In genomic region chr13:19961924-19962323, GRCh38 we compare ENCODE assay signal across 9 cellular contexts. TPM values are rescaled to one million over a fixed set of nuclear protein-coding genes. Genes with fewer than 3 reads are reported as not detected.
DNase-seq lines count a peak whose midpoint lies in the region; ATAC-seq and TF ChIP-seq lines count a peak whose summit lies in the region.
"Had no signal": no experiment of that assay in that cellular context is flagged by ENCODE, and none has a peak within 500 bp of the region (broad histone marks: within the 10 kb centered on the region; RNA-seq: fewer than 3 reads in every experiment).

No MANE protein-coding gene starts in this region.

- peak overlapping the region; percentile 95 for H3K4me2 ChIP-seq in Loucy (ENCODE audit: low read depth, low read length, poor library complexity, severe bottlenecking)
- H3K4me2 ChIP-seq in neural cell (ENCODE audit: low read length): peak overlapping the region; percentile 83

- no peaks in the 10 kb centered on the region for H3K27me3 Mint-ChIP-seq in CD4-positive, alpha-beta T cell
- H3K27me3 Mint-ChIP-seq in dendritic cell treated with granulocyte-macrophage colony-stimulating factor and Interleukin-4, amounts not matched to agents 40 ng/mL and 50 ng/mL, for 4 days: no peaks in the 10 kb centered on the region
- no peaks in the 10 kb centered on the region for H3K27me3 Mint-ChIP-seq in chondrocyte (ENCODE audit: low read depth)

- H2AFZ ChIP-seq in Loucy (ENCODE audit: low read length): no peak overlapping the region
- H2AFZ ChIP-seq in neural cell (ENCODE audit: low read depth, low read length): no peak overlapping the region

- ATAC-seq in CD4-positive, alpha-beta T cell (ENCODE audit: poor library complexity): no peak
- ATAC-seq in HG03460 (IDR thresholded peaks at IDR 0.05; ENCODE audit: unreplicated experiment): no peak
- no peak for ATAC-seq in GM18873 (IDR thresholded peaks at IDR 0.05; ENCODE audit: low FRiP score, unreplicated experiment)

- H3K9me3 ChIP-seq in CD4-positive, alpha-beta T cell (ENCODE audit: control insufficient read depth, low read length): no peaks in the 10 kb centered on the region
- H3K9me3 ChIP-seq in Loucy (ENCODE audit: insufficient read depth, low read depth, low read length): no peaks in the 10 kb centered on the region
- no peaks in the 10 kb centered on the region for H3K9me3 ChIP-seq in neural cell (ENCODE audit: low read length)
- H3K9me3 ChIP-seq: esophagus squamous epithelium had no signal

- H3K27ac Mint-ChIP-seq in CD4-positive, alpha-beta T cell: peak overlapping the region; percentile 99
- H3K27ac Mint-ChIP-seq in dendritic cell treated with granulocyte-macrophage colony-stimulating factor and Interleukin-4, amounts not matched to agents 40 ng/mL and 50 ng/mL, for 4 days: peak overlapping the region; percentile 62
- no peak overlapping the region for H3K27ac Mint-ChIP-seq in chondrocyte (ENCODE audit: unreplicated experiment)

- H3K36me3 ChIP-seq in Loucy (ENCODE audit: insufficient read depth, low read length) (peaks cover 28% of the 10 kb centered on the region), neural cell (ENCODE audit: insufficient read depth, low read length) (peaks cover 6% of the 10 kb centered on the region)

- peaks cover 38% of the 10 kb centered on the region for H3K4me1 Mint-ChIP-seq in CD4-positive, alpha-beta T cell (ENCODE audit: low read depth)
- H3K4me1 Mint-ChIP-seq in dendritic cell treated with granulocyte-macrophage colony-stimulating factor and Interleukin-4, amounts not matched to agents 40 ng/mL and 50 ng/mL, for 4 days (ENCODE audit: low read depth): peaks cover 30% of the 10 kb centered on the region
- peaks cover 38% of the 10 kb centered on the region for H3K4me1 Mint-ChIP-seq in chondrocyte (ENCODE audit: low read depth)

- H3K9me3 Mint-ChIP-seq in CD4-positive, alpha-beta T cell: no peaks in the 10 kb centered on the region
- no peaks in the 10 kb centered on the region for H3K9me3 Mint-ChIP-seq in dendritic cell treated with granulocyte-macrophage colony-stimulating factor and Interleukin-4, amounts not matched to agents 40 ng/mL and 50 ng/mL, for 4 days
- H3K9me3 Mint-ChIP-seq in chondrocyte (ENCODE audit: low read depth): no peaks in the 10 kb centered on the region

- H3K4me1 ChIP-seq in Loucy (ENCODE audit: insufficient read depth, low read length, poor library complexity, severe bottlenecking): peaks cover 42% of the 10 kb centered on the region

- peak overlapping the region; percentile 52 for H3K9ac ChIP-seq in Loucy (ENCODE audit: low read depth, low read length, poor library complexity, severe bottlenecking)
- no peak overlapping the region for H3K9ac ChIP-seq in neural cell (ENCODE audit: low read length)

- H4K20me1 ChIP-seq in Loucy (ENCODE audit: insufficient read depth, low read length, poor library complexity, severe bottlenecking) (peaks cover 69% of the 10 kb centered on the region), neural cell (ENCODE audit: insufficient read depth) (peaks cover 19% of the 10 kb centered on the region)

- no peak for TF ChIP-seq EP300 in neural cell (conservative IDR thresholded peaks at IDR 0.05; ENCODE audit: poor library complexity, severe bottlenecking)

- H3K9me2 ChIP-seq in Loucy (replicated peaks; ENCODE audit: low read depth, low read length) (no peaks in the 10 kb centered on the region), neural cell (ENCODE audit: insufficient read depth, low read length) (no peaks in the 10 kb centered on the region)

- no peak overlapping the region for H3K27ac ChIP-seq in CD4-positive, alpha-beta T cell (ENCODE audit: low read depth, low read length)
- no peak overlapping the region for H3K27ac ChIP-seq in neural cell (ENCODE audit: low read length)

- 0 out of 2 replicates have a peak, but pooled peaks cover 3% of the 10 kb centered on the region for H3F3A ChIP-seq in Loucy (ENCODE audit: low read depth)
- H3F3A ChIP-seq in neural cell (ENCODE audit: insufficient read depth, low read length, poor library complexity, severe bottlenecking): peaks cover 3% of the 10 kb centered on the region

- peaks cover 46% of the 10 kb centered on the region for H3K36me3 Mint-ChIP-seq in CD4-positive, alpha-beta T cell (ENCODE audit: low read depth)
- H3K36me3 Mint-ChIP-seq in dendritic cell treated with granulocyte-macrophage colony-stimulating factor and Interleukin-4, amounts not matched to agents 40 ng/mL and 50 ng/mL, for 4 days (ENCODE audit: low read depth): peaks cover 46% of the 10 kb centered on the region
- H3K36me3 Mint-ChIP-seq in chondrocyte (ENCODE audit: low read depth): peaks cover 10% of the 10 kb centered on the region

- peak overlapping the region; percentile 68 for H3K4me3 Mint-ChIP-seq in CD4-positive, alpha-beta T cell
- peak overlapping the region; percentile 9 for H3K4me3 Mint-ChIP-seq in dendritic cell treated with granulocyte-macrophage colony-stimulating factor and Interleukin-4, amounts not matched to agents 40 ng/mL and 50 ng/mL, for 4 days
- H3K4me3 Mint-ChIP-seq in chondrocyte (ENCODE audit: unreplicated experiment): no peak overlapping the region

- no peaks in the 10 kb centered on the region for H3K27me3 ChIP-seq in CD4-positive, alpha-beta T cell (ENCODE audit: control insufficient read depth, insufficient read depth, low read length)
- H3K27me3 ChIP-seq in Loucy (ENCODE audit: insufficient read depth, low read length, poor library complexity, severe bottlenecking) (no peaks in the 10 kb centered on the region), neural cell (ENCODE audit: insufficient read depth, low read depth, low read length) (no peaks in the 10 kb centered on the region)
- H3K27me3 ChIP-seq: esophagus squamous epithelium had no signal

- POLR2A ChIA-PET in CD4-positive, alpha-beta T cell (lab: Charles Lee): interaction anchor here (1.1 kb wide), 1 partner anchor 98 kb away, joined by 3 read pairs; no protein-coding TSS in a partner anchor

- peaks cover 77% of the 10 kb centered on the region for H3K79me2 ChIP-seq in Loucy (ENCODE audit: insufficient read depth, low read length)
- peaks cover 65% of the 10 kb centered on the region for H3K79me2 ChIP-seq in neural cell (replicated peaks; ENCODE audit: insufficient read depth, low read length)

- TF ChIP-seq CTCF in CD4-positive, alpha-beta T cell (IDR thresholded peaks at IDR 0.05): no peak
- TF ChIP-seq CTCF in Loucy (conservative IDR thresholded peaks at IDR 0.05; ENCODE audit: low read length) (no peak), neural cell (IDR thresholded peaks at IDR 0.05; ENCODE audit: poor library complexity, severe bottlenecking) (no peak), chondrocyte (IDR thresholded peaks at IDR 0.05) (no peak)

- CTCF ChIA-PET in CD4-positive, alpha-beta T cell (lab: Charles Lee): interaction anchor here (1.0 kb wide), 1 partner anchor 23 kb away, joined by 3 read pairs; no protein-coding TSS in a partner anchor

- H3K4me3 ChIP-seq in Loucy (ENCODE audit: low read length, poor library complexity, severe bottlenecking) (peak overlapping the region; percentile 95), neural cell (ENCODE audit: low read length) (peak overlapping the region; percentile 88)

- no peak for TF ChIP-seq RAD21 in neural cell (conservative IDR thresholded peaks at IDR 0.05)

- intact Hi-C loops in CD4-positive, alpha-beta T cell (cut with DNase I, micrococcal nuclease): loop anchor here (2.0 to 10.0 kb wide), 5 partner anchors 33 to 1213 kb away; partner anchors contain the start of genes IFT88 (in 1 of the 2), MRPL57 (in 1 of the 2), PSPC1 (in 1 of the 2) and SKA3 (in 1 of the 2)
- intact Hi-C loops in dendritic cell treated with granulocyte-macrophage colony-stimulating factor and Interleukin-4, amounts not matched to agents 40 ng/mL and 50 ng/mL, for 4 days (cut with micrococcal nuclease): loop anchor here (2.0 kb wide), 2 partner anchors 97 to 179 kb away; partner anchors contain the start of gene PSPC1

- DNase-seq in CD4-positive, alpha-beta T cell: no peak
- no peak for DNase-seq in NCI-H146 treated with DMSO at 0.1 percent for 48 hours (lab: John Stamatoyannopoulos, UW; ENCODE audit: unreplicated experiment)
- DNase-seq in chondrocyte (ENCODE audit: low spot score): no peak
- DNase-seq: esophagus squamous epithelium had no signal

TF ChIP-seq in neural cell, 6 proteins besides CTCF, POLR2A, EP300 and RAD21:
- no peak for TF ChIP-seq SMC3 (conservative IDR thresholded peaks at IDR 0.05; ENCODE audit: poor library complexity)
- no peak for TF ChIP-seq POLR2AphosphoS5 (IDR thresholded peaks at IDR 0.05)
- no peak for TF ChIP-seq REST (IDR thresholded peaks at IDR 0.05; ENCODE audit: borderline replicate concordance)
- no peak for TF ChIP-seq TAF1 (IDR thresholded peaks at IDR 0.05; ENCODE audit: low read depth)
- TF ChIP-seq MXI1 (conservative IDR thresholded peaks at IDR 0.05; ENCODE audit: poor library complexity, severe bottlenecking): no peak
- TF ChIP-seq EZH2 (IDR thresholded peaks at IDR 0.05; ENCODE audit: borderline replicate concordance, insufficient read depth, low read length, poor library complexity, severe bottlenecking): no peak

RNA-seq across cellular contexts. Expression of gene ZMYM2, which starts 3.4 kb away (rescaled TPM):
- total RNA-seq in CD4-positive, alpha-beta T cell: 100 to 1,000 TPM; 106 to 110 TPM
- 81.6 and 92.2 TPM in 2 replicates for polyA plus RNA-seq in neural cell
- polyA minus RNA-seq in neural cell: 249 and 284 TPM in 2 replicates
- 87.5 to 89.8 TPM (median 87.6 TPM) in 3 replicates for total RNA-seq in chondrocyte
